In the genomic region with DNA sequence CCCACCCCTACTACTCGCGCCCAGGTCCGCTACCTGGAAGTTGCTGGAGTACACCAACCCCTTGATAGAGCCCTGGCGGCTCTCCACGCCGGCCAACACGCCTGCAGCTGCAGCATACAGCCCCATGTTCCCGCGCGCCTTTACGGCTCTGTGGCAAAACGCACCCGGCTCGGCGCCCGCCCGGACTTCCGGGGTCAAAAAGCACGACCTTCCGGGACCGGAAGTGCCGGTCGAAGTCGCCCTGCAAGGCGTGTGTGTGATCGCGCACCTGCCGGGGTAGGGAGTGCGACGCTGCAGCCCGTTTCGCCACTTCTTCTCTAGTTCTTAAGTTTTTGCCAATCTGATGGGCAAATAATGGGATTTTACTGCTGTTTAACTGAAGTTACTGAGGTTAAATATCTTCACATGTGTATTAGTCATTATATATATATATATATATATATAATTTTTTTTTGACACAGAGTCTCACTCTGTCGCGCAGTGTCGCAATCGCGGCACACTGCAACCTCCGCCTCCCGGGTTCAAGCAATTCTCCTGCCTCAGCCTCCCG, we compare ENCODE assay signal across 8 cellular contexts. TPM values are rescaled to one million over a fixed set of nuclear protein-coding genes. Genes with fewer than 3 reads are reported as not detected.
DNase-seq lines count a peak whose midpoint lies in the region; ATAC-seq and TF ChIP-seq lines count a peak whose summit lies in the region.

Gene NSUN5, minus strand, starts transcription at position 162 of the 550 bp plus-strand sequence. Its CDS starts 36 bp downstream, at position 126.

- TF ChIP-seq CTCF in C4-2B (conservative IDR thresholded peaks at IDR 0.05) = no peak
- TF ChIP-seq CTCF in endodermal cell (conservative IDR thresholded peaks at IDR 0.05) = no peak

- H3K9me3 ChIP-seq in endodermal cell (ENCODE audit: control insufficient read depth, low read length) = no peaks in the 10 kb centered on the region

- H3K9ac ChIP-seq in endodermal cell (ENCODE audit: extremely low read depth, low read length, poor library complexity, severe bottlenecking) = peak within 1 kb of the TSS; percentile 47

- H3K27me3 Mint-ChIP-seq in endodermal cell (ENCODE audit: insufficient read depth) = peaks cover 10% of the 10 kb centered on the region

- peaks cover 7% of the 10 kb centered on the region for H3K4me1 Mint-ChIP-seq in endodermal cell

- ATAC-seq in GM19372 (IDR thresholded peaks at IDR 0.05; ENCODE audit: low read depth, unreplicated experiment) (peak; percentile 94), HG03521 (IDR thresholded peaks at IDR 0.05; ENCODE audit: unreplicated experiment) (peak; percentile 84)

- peak within 1 kb of the TSS; percentile 91 for H3K27ac ChIP-seq in C4-2B
- H3K27ac ChIP-seq in endodermal cell (ENCODE audit: low read depth, low read length) = no peak within 1 kb of the TSS

- H3K9me3 Mint-ChIP-seq in endodermal cell = peaks cover 2% of the 10 kb centered on the region

- H3K27me3 ChIP-seq in endodermal cell (ENCODE audit: control insufficient read depth, insufficient read depth, low read length, poor library complexity, severe bottlenecking) = no peaks in the 10 kb centered on the region

- H3K27ac Mint-ChIP-seq in endodermal cell = peak within 1 kb of the TSS; percentile 91

- 1 to 14% methylated on average over 22 to 40 of the region's 40 CpGs for WGBS in endodermal cell (ENCODE audit: insufficient coverage in 1 of 2, insufficient read length in 1 of 2), 2 experiments

- H3K36me3 Mint-ChIP-seq in endodermal cell (ENCODE audit: low read depth) = peaks cover 25% of the 10 kb centered on the region

- H3K4me3 ChIP-seq in endodermal cell (ENCODE audit: low read length) = peak within 1 kb of the TSS; percentile 92

- peaks cover 17% of the 10 kb centered on the region for H3K36me3 ChIP-seq in endodermal cell (ENCODE audit: control insufficient read depth, insufficient read depth, low read length)

- H3K4me1 ChIP-seq in endodermal cell (ENCODE audit: control insufficient read depth, insufficient read depth, low read length) = peaks cover 3% of the 10 kb centered on the region

- H3K4me3 Mint-ChIP-seq in endodermal cell = peak within 1 kb of the TSS; percentile 89

- peak; percentile 34 for DNase-seq in NK-92 (lab: John Stamatoyannopoulos, UW; ENCODE audit: unreplicated experiment)
- peak; percentile 93 for DNase-seq in activated CD8-positive, alpha-beta memory T cell treated with anti-CD3 and anti-CD28 coated beads for 24 hours
- DNase-seq in endodermal cell = peak; percentile 96
- peak; percentile 96 for DNase-seq in mesenteric fat pad (ENCODE audit: low spot score)
- DNase-seq in stimulated activated CD8-positive, alpha-beta memory T cell treated with anti-CD3 and anti-CD28 coated beads, Interleukin-15, amount 100 ng/mL, for 24 hours (ENCODE audit: low read depth) = peak; percentile 78

RNA-seq across cellular contexts. Expression of gene NSUN5, which starts in this region (rescaled TPM):
- total RNA-seq in endodermal cell = 10 to 100 TPM; 40.3 to 42.1 TPM
- polyA plus RNA-seq in endodermal cell (2013, experiment 1 of 2) = 31.3 TPM
- 30.4 TPM for polyA plus RNA-seq in endodermal cell (2013, experiment 2 of 2)
- 19.1 TPM for total RNA-seq in mesenteric fat pad

Comparison
In these comparisons a context has a peak if more than half of its experiments do, and no peak if none do; other contexts are left out.
1. DNase-seq: peak in every context shown above with its lines; median percentile 96 in endodermal cell; 96 in mesenteric fat pad; 93 in activated CD8-positive, alpha-beta memory T cell treated with anti-CD3 and anti-CD28 coated beads for 24 hours; 78 in stimulated activated CD8-positive, alpha-beta memory T cell treated with anti-CD3 and anti-CD28 coated beads, Interleukin-15, amount 100 ng/mL, for 24 hours; 34 in NK-92.